ENCODE assay signal across 8 cellular contexts in genomic region chr10:102133373-102134195, GRCh38. TPM values are rescaled to one million over a fixed set of nuclear protein-coding genes. Genes with fewer than 3 reads are reported as not detected.
DNase-seq lines count a peak whose midpoint lies in the region; ATAC-seq, FAIRE-seq and TF ChIP-seq lines count a peak whose summit lies in the region.

No MANE protein-coding gene starts in this region.

- peak overlapping the region; percentile 99 for H3K27ac Mint-ChIP-seq in activated naive CD4-positive, alpha-beta T cell treated with anti-CD3 and anti-CD28 coated beads, Interleukin-2, amount 50 U/mL, for 24 hours
- peak overlapping the region; percentile 60 for H3K27ac Mint-ChIP-seq in glutamatergic neuron (ENCODE audit: unreplicated experiment)

- H3K9me3 ChIP-seq in thymus (ENCODE audit: control insufficient read depth): no peaks in the 10 kb centered on the region

- TF ChIP-seq CTCF in D721Med (IDR thresholded peaks at IDR 0.05; ENCODE audit: insufficient read depth, missing control alignments) (no peak), glutamatergic neuron (IDR thresholded peaks at IDR 0.05; ENCODE audit: partially characterized antibody, unreplicated experiment) (no peak)

- no peak for FAIRE-seq in D721Med (lab: Jason Lieb, UNC)
- no peak for FAIRE-seq in RCC 7860 (lab: Jason Lieb, UNC)

- peaks cover 10% of the 10 kb centered on the region for H3K36me3 ChIP-seq in thymus (ENCODE audit: control insufficient read depth, insufficient read depth)

- peak overlapping the region; percentile 92 for H3K4me3 Mint-ChIP-seq in activated naive CD4-positive, alpha-beta T cell treated with anti-CD3 and anti-CD28 coated beads, Interleukin-2, amount 50 U/mL, for 24 hours
- peak overlapping the region; percentile 94 for H3K4me3 Mint-ChIP-seq in glutamatergic neuron (ENCODE audit: unreplicated experiment)

- H3K9me3 Mint-ChIP-seq in activated naive CD4-positive, alpha-beta T cell treated with anti-CD3 and anti-CD28 coated beads, Interleukin-2, amount 50 U/mL, for 24 hours: no peaks in the 10 kb centered on the region
- H3K9me3 Mint-ChIP-seq in glutamatergic neuron (ENCODE audit: unreplicated experiment): peaks cover 8% of the 10 kb centered on the region

- peaks cover 10% of the 10 kb centered on the region for H3K4me1 ChIP-seq in thymus (ENCODE audit: control insufficient read depth, insufficient read depth, low read length)

- peaks cover 17% of the 10 kb centered on the region for H3K36me3 Mint-ChIP-seq in activated naive CD4-positive, alpha-beta T cell treated with anti-CD3 and anti-CD28 coated beads, Interleukin-2, amount 50 U/mL, for 24 hours
- no peaks in the 10 kb centered on the region for H3K36me3 Mint-ChIP-seq in glutamatergic neuron (ENCODE audit: unreplicated experiment)

- H3K27me3 ChIP-seq in thymus (ENCODE audit: control insufficient read depth, insufficient read depth): no peaks in the 10 kb centered on the region

- ATAC-seq in HG03045 (IDR thresholded peaks at IDR 0.05; ENCODE audit: unreplicated experiment): peak; percentile 17

- H3K27me3 Mint-ChIP-seq in activated naive CD4-positive, alpha-beta T cell treated with anti-CD3 and anti-CD28 coated beads, Interleukin-2, amount 50 U/mL, for 24 hours: no peaks in the 10 kb centered on the region
- peaks cover 5% of the 10 kb centered on the region for H3K27me3 Mint-ChIP-seq in glutamatergic neuron (ENCODE audit: unreplicated experiment)

- DNase-seq in D721Med (ENCODE audit: insufficient read length, low spot score): peak; percentile 46
- DNase-seq in RCC 7860 (ENCODE audit: low spot score): peak; percentile 61
- peak; percentile 74 for DNase-seq in glutamatergic neuron
- peak in 54 of 56 donors; percentile 17 to 87 (median 72) for DNase-seq in nucleus accumbens (lab: John Stamatoyannopoulos, UW)
- DNase-seq in GOT3 (lab: John Stamatoyannopoulos, UW): no peak

- WGBS in thymus: under 1% methylated on average over 48 of the region's 48 CpGs

- peak overlapping the region; percentile 91 for H3K27ac ChIP-seq in thymus (ENCODE audit: low read depth)

- peaks cover 39% of the 10 kb centered on the region for H3K4me1 Mint-ChIP-seq in activated naive CD4-positive, alpha-beta T cell treated with anti-CD3 and anti-CD28 coated beads, Interleukin-2, amount 50 U/mL, for 24 hours
- H3K4me1 Mint-ChIP-seq in glutamatergic neuron (ENCODE audit: low read depth, unreplicated experiment): peaks cover 16% of the 10 kb centered on the region

- H3K4me3 ChIP-seq in thymus (ENCODE audit: low read length): peak overlapping the region; percentile 81

RNA-seq across cellular contexts. Expression of gene PPRC1, which starts 0.7 kb away (rescaled TPM):
- total RNA-seq in glutamatergic neuron (ENCODE audit: unreplicated experiment): 21.6 TPM
- 19.3 TPM for polyA plus RNA-seq in thymus

RNA-seq across cellular contexts. Expression of gene LDB1, which starts 13.4 kb away (rescaled TPM):
- 310 TPM for total RNA-seq in glutamatergic neuron (ENCODE audit: unreplicated experiment)
- polyA plus RNA-seq in thymus: 42.7 TPM

RNA-seq across cellular contexts. Expression of gene NOLC1, which starts 18.6 kb away (rescaled TPM):
- 59.5 TPM for total RNA-seq in glutamatergic neuron (ENCODE audit: unreplicated experiment)
- polyA plus RNA-seq in thymus: 42.5 TPM
